ENCODE assay signal across 8 cellular contexts in the genomic region with DNA sequence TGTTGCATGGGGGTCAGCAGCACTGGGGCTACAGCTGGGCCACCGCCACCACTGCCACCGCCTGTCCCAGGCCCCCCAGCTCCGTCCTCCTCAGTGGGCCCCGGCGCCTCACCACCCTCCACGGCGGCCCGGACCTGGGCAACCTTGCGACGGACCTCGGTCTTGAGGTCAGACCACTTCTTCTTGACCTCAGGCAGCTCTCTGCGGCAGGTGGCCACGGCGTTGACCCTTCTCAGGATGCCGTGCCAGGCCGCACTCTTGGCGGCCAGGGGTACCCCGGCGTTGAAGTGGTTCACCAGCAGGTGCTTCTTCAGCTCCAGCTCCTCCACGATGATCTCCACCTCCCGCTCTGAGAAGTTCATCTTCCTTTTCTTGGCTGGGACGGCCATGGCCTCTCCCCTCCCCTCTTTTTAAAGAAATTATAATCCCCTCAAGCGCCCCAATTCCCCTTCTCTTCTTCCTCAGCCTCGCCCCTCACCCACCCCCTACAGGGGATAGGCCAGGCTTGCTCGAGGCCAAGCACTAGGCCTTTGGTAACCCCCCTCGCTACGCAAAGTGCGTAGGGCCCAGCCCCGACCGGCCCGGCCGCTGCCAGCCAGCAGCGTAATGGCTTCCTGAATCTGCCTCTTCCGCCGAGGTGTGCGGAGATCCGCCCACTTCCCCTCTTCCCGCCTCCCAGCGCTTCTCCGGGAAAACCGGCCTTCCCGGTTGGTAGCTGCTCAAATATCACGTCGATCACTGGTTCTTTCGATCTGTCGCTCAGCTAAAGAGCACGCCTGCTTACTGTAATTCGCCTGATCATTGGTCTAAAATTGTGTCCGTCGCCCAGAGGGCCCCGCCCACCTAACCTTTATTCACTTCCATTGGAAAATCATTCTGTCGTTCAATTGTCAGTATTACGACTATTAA. TPM values are rescaled to one million over a fixed set of nuclear protein-coding genes. Genes with fewer than 3 reads are reported as not detected.
DNase-seq lines count a peak whose midpoint lies in the region; ATAC-seq lines count a peak whose summit lies in the region.

NAIF1 (minus strand) TSS at position 608 of the 909 bp plus-strand sequence; CDS start at position 389, 219 bp downstream.

- H3K9me3 ChIP-seq in BLaER1: no peaks in the 10 kb centered on the region

- peaks cover 79% of the 10 kb centered on the region for H3K4me1 ChIP-seq in BLaER1

- peak; percentile 100 for DNase-seq in NCI-H69 (lab: John Stamatoyannopoulos, UW)
- DNase-seq in activated CD4-positive, alpha-beta T cell treated with anti-CD3 and anti-CD28 coated beads, Interleukin-2, amount 50 U/mL, for 1 hour: peak; percentile 94
- peak; percentile 100 for DNase-seq in dedifferentiated amniotic fluid mesenchymal stem cell (ENCODE audit: extremely low spot score)
- peak; percentile 98 for DNase-seq in left lobe of liver (ENCODE audit: low spot score)
- DNase-seq in stimulated activated CD4-positive, alpha-beta T cell treated with anti-CD3 and anti-CD28 coated beads, Interleukin-2, amount 100 ng/mL, for 4 hours (ENCODE audit: low read depth): peak; percentile 94

- no peaks in the 10 kb centered on the region for H3K27me3 ChIP-seq in BLaER1

- H3K4me2 ChIP-seq in BLaER1: peak within 1 kb of the TSS; percentile 95

- H3K9ac ChIP-seq in BLaER1: peak within 1 kb of the TSS; percentile 94

- peaks cover 15% of the 10 kb centered on the region for H4K20me1 ChIP-seq in BLaER1

- H3K4me3 ChIP-seq in BLaER1: peak within 1 kb of the TSS; percentile 89

- ATAC-seq in GM19328 (IDR thresholded peaks at IDR 0.05; ENCODE audit: unreplicated experiment) (peak; percentile 42), HG03520 (IDR thresholded peaks at IDR 0.05; ENCODE audit: unreplicated experiment) (peak; percentile 45), left lobe of liver (peak; percentile 66)

- peak within 1 kb of the TSS; percentile 96 for H3K27ac ChIP-seq in BLaER1

- peaks cover 15% of the 10 kb centered on the region; the same call in 1 of the 2 replicates for H3K36me3 ChIP-seq in BLaER1

RNA-seq across cellular contexts. Expression of gene NAIF1, which starts in this region (rescaled TPM):
- 6.3 TPM for total RNA-seq in left lobe of liver

Comparison
In these comparisons a context has a peak if more than half of its experiments do, and no peak if none do; other contexts are left out.
1. Peak in every context shown above with its lines: DNase-seq, ATAC-seq, H3K4me3 ChIP-seq and H3K27ac ChIP-seq.